ENCODE assay signal across 22 cellular contexts in the genomic region with DNA sequence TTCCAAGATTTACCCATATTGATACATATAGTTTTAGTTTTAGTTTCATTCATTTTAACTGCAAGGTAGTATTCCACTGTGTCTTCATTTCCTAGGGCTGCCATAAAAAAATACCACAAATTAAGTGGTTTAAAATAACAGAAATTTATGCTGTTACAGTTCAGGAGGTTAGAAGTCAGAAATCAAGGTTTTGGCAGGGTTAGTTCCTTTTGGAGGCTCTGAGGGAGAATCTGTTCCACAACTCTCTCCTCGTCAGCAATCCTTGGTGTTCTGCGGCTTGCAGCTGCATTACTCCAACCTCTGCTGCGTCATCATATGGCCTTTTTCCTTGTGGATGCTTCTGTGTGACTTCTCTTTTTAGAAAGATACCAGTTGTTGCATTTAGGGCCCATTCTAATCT.
DNase-seq lines count a peak whose midpoint lies in the region; ATAC-seq, FAIRE-seq and TF ChIP-seq lines count a peak whose summit lies in the region.
"Had no signal": no experiment of that assay in that cellular context is flagged by ENCODE, and none has a peak within 500 bp of the region (broad histone marks: within the 10 kb centered on the region; RNA-seq: fewer than 3 reads in every experiment).

No MANE protein-coding gene starts in this region.

- no peaks in the 10 kb centered on the region for H4K20me1 ChIP-seq in H1 (replicated peaks in 1 of 2; ENCODE audit: control insufficient read depth in 1 of 2, insufficient read depth in 2 of 2, low read length in 2 of 2)
- H4K20me1 ChIP-seq: BLaER1 treated with 17β-estradiol and CSF1 and Interleukin-3, amounts not matched to agents 10 nM and 100 nM had no signal

- H3K27ac ChIP-seq in liver (ENCODE audit: low read depth in 1 of 2, low read length in 2 of 2) (no peak overlapping the region), right lobe of liver (no peak overlapping the region), H1 (ENCODE audit: low read depth, low read length) (no peak overlapping the region), muscle layer of duodenum (ENCODE audit: low read length) (no peak overlapping the region)
- H3K27ac ChIP-seq: 22Rv1; A549; BLaER1 treated with 17β-estradiol and CSF1 and Interleukin-3, amounts not matched to agents 10 nM and 100 nM; C4-2B had no signal

- peak overlapping the region in 2 of 3 donors; percentile 2 to 41 for H3K4me3 ChIP-seq in liver (ENCODE audit: low read depth in 1 of 3, low read length in 3 of 3)
- no peak overlapping the region for H3K4me3 ChIP-seq in right lobe of liver
- H3K4me3 ChIP-seq in H1 (ENCODE audit: extremely low read depth in 1 of 4, insufficient read depth in 2 of 4, low read depth in 3 of 4, low read length in 4 of 4): no peak overlapping the region
- H3K4me3 ChIP-seq in muscle layer of duodenum (ENCODE audit: low read depth in 1 of 2, low read length in 2 of 2): peak overlapping the region; percentile 14 to 34
- H3K4me3 ChIP-seq: A549; BLaER1 treated with 17β-estradiol and CSF1 and Interleukin-3, amounts not matched to agents 10 nM and 100 nM; GM12878 had no signal

- no peak overlapping the region for H2BK12ac ChIP-seq in H1 (ENCODE audit: low read depth, low read length)

- 98% methylated on average over 3 of the region's 3 CpGs for WGBS in liver
- WGBS in right lobe of liver (ENCODE audit: insufficient coverage, low coverage, low lambda C conversion rate, missing lambda C conversion rate): 96% methylated on average over 3 of the region's 3 CpGs
- 92% methylated on average over 3 of the region's 3 CpGs; no CpG with 5 or more reads in 1 of the 2 experiments for WGBS in H1 (ENCODE audit: extremely low coverage in 1 of 2, insufficient coverage in 1 of 2, insufficient read length in 1 of 2, insufficient replicate concordance in 2 of 2, low coverage in 1 of 2, low lambda C conversion rate in 2 of 2, missing lambda C conversion rate in 1 of 2), 2 experiments

- H3K4ac ChIP-seq in H1 (replicated peaks; ENCODE audit: insufficient read length, low read depth, low read length): no peak overlapping the region

- H3K56ac ChIP-seq in H1 (replicated peaks; ENCODE audit: insufficient read length, low read depth, low read length): no peak overlapping the region

- intact Hi-C loops in right lobe of liver (cut with DNase I): no loop called here

- peaks cover 9 to 44% (median 18%) of the 10 kb centered on the region in 4 donors for H3K9me3 ChIP-seq in liver (ENCODE audit: control insufficient read depth in 4 of 4, low read length in 3 of 4)
- peaks cover 0 to 32% (median 8%) of the 10 kb centered on the region in 4 donors for H3K9me3 ChIP-seq in right lobe of liver
- H3K9me3 ChIP-seq in H1 (ENCODE audit: insufficient read depth in 2 of 2, low read depth in 1 of 2, low read length in 1 of 2): peaks cover 13 to 24% of the 10 kb centered on the region in 2 experiments
- peaks cover 34 to 41% of the 10 kb centered on the region in 2 donors for H3K9me3 ChIP-seq in muscle layer of duodenum (ENCODE audit: control insufficient read depth in 1 of 2, low read length in 2 of 2)

- H3K4me1 ChIP-seq in liver (ENCODE audit: control insufficient read depth in 4 of 4, insufficient read depth in 4 of 4, low read length in 3 of 4): no peaks in the 10 kb centered on the region
- no peaks in the 10 kb centered on the region for H3K4me1 ChIP-seq in right lobe of liver
- no peaks in the 10 kb centered on the region for H3K4me1 ChIP-seq in H1 (replicated peaks in 1 of 4; ENCODE audit: control insufficient read depth in 3 of 4, insufficient read depth in 4 of 4, low read length in 3 of 4)
- no peaks in the 10 kb centered on the region for H3K4me1 ChIP-seq in muscle layer of duodenum (ENCODE audit: control insufficient read depth in 1 of 2, insufficient read depth in 2 of 2, low read length in 2 of 2)
- H3K4me1 ChIP-seq: A549; BLaER1 treated with 17β-estradiol and CSF1 and Interleukin-3, amounts not matched to agents 10 nM and 100 nM; Caco-2 had no signal

- TF ChIP-seq POLR2A in right lobe of liver (IDR thresholded peaks at IDR 0.05) (no peak), H1 (IDR thresholded peaks at IDR 0.05; ENCODE audit: control extremely low read depth in 1 of 2, low read depth in 2 of 2, low read length in 2 of 2) (no peak)

- H3K14ac ChIP-seq in H1 (ENCODE audit: insufficient read length): no peak overlapping the region

- H3K27me3 ChIP-seq in liver (ENCODE audit: control insufficient read depth in 4 of 4, insufficient read depth in 4 of 4, low read length in 3 of 4): no peaks in the 10 kb centered on the region
- no peaks in the 10 kb centered on the region for H3K27me3 ChIP-seq in right lobe of liver
- H3K27me3 ChIP-seq in H1 (replicated peaks in 1 of 4; ENCODE audit: control insufficient read depth in 3 of 4, extremely low read depth in 1 of 4, insufficient read depth in 3 of 4, low read length in 3 of 4): no peaks in the 10 kb centered on the region
- H3K27me3 ChIP-seq in muscle layer of duodenum (ENCODE audit: low read depth, low read length): no peaks in the 10 kb centered on the region
- H3K27me3 ChIP-seq: BLaER1 treated with 17β-estradiol and CSF1 and Interleukin-3, amounts not matched to agents 10 nM and 100 nM had no signal

- no peak overlapping the region for H2BK120ac ChIP-seq in H1 (replicated peaks; ENCODE audit: low read depth, low read length)

- H3K18ac ChIP-seq in H1 (ENCODE audit: extremely low read depth, low read length): no peak overlapping the region

- TF ChIP-seq RAD21 in liver (IDR thresholded peaks at IDR 0.05) (no peak), H1 (IDR thresholded peaks at IDR 0.05 in 1 of 2, conservative IDR thresholded peaks at IDR 0.05 in 1 of 2; ENCODE audit: low read depth in 2 of 2, low read length in 2 of 2) (no peak)

- CTCF ChIA-PET in H1 (lab: Charles Lee; ENCODE audit: partially characterized antibody): no interaction called here

- H3K9ac ChIP-seq in liver (ENCODE audit: low read depth in 1 of 2, low read length in 2 of 2) (no peak overlapping the region), H1 (replicated peaks in 1 of 4; ENCODE audit: extremely low read depth in 1 of 4, low read depth in 3 of 4, low read length in 3 of 4) (no peak overlapping the region)
- H3K9ac ChIP-seq: BLaER1 treated with 17β-estradiol and CSF1 and Interleukin-3, amounts not matched to agents 10 nM and 100 nM had no signal

- H4K91ac ChIP-seq in H1 (replicated peaks; ENCODE audit: insufficient read length, low read length): no peak overlapping the region

- H2AFZ ChIP-seq in H1 (ENCODE audit: low read length): no peak overlapping the region

- no peak for FAIRE-seq in H1 (lab: Jason Lieb, UNC)
- FAIRE-seq: D721Med, GM12878, GM12892, GM18507 had no signal

- ATAC-seq in right lobe of liver: no peak
- ATAC-seq: A549; CD8-positive, alpha-beta T cell; GM12878 had no signal

- H4K8ac ChIP-seq in H1 (ENCODE audit: extremely low read depth, insufficient read depth, low read length): no peak overlapping the region

- POLR2A ChIA-PET in H1 (lab: Charles Lee; ENCODE audit: partially characterized antibody): no interaction called here

- H4K5ac ChIP-seq in H1 (ENCODE audit: insufficient read length, low read depth, low read length): no peak overlapping the region

- H2BK5ac ChIP-seq in H1 (ENCODE audit: low read depth, low read length): no peak overlapping the region

- DNase-seq in right lobe of liver (no peak), H1 (ENCODE audit: low read depth in 1 of 2, low spot score in 2 of 2) (no peak), EL (no peak), NCI-H526 treated with DMSO at 0.1 percent for 48 hours (lab: John Stamatoyannopoulos, UW) (no peak), HuH-7.5 (ENCODE audit: low spot score) (no peak)
- DNase-seq: AML-193; Caco-2; Calu3; CD4-positive, alpha-beta T cell; CD8-positive, alpha-beta T cell; DMS79 treated with DMSO at 0.1 percent for 48 hours; GDM1 had no signal

- H2BK15ac ChIP-seq in H1 (ENCODE audit: low read length): no peak overlapping the region

- no peak overlapping the region for H3K4me2 ChIP-seq in H1 (ENCODE audit: insufficient read depth in 1 of 2, low read depth in 2 of 2, low read length in 2 of 2)
- H3K4me2 ChIP-seq: A549; BLaER1 treated with 17β-estradiol and CSF1 and Interleukin-3, amounts not matched to agents 10 nM and 100 nM had no signal

- TF ChIP-seq CTCF in liver (IDR thresholded peaks at IDR 0.05; ENCODE audit: low read depth, low read length, missing input control) (no peak), right lobe of liver (IDR thresholded peaks at IDR 0.05) (no peak), H1 (IDR thresholded peaks at IDR 0.05; ENCODE audit: control extremely low read depth in 1 of 3, insufficient read depth in 1 of 3, low read depth in 1 of 3, low read length in 3 of 3) (no peak)

- H3K23ac ChIP-seq in H1 (ENCODE audit: insufficient read length): no peak overlapping the region

- no peak overlapping the region for H2BK20ac ChIP-seq in H1 (ENCODE audit: low read length)

- no peak for TF ChIP-seq EP300 in H1 (IDR thresholded peaks at IDR 0.05; ENCODE audit: borderline replicate concordance in 1 of 2, low read depth in 2 of 2, low read length in 2 of 2)

- no peaks in the 10 kb centered on the region for H3K79me2 ChIP-seq in H1 (ENCODE audit: control insufficient read depth in 1 of 2, insufficient read depth in 2 of 2, low read length in 2 of 2)

- H3K36me3 ChIP-seq in liver (ENCODE audit: control insufficient read depth in 4 of 4, insufficient read depth in 3 of 4, low read depth in 1 of 4, low read length in 3 of 4) (peaks cover 0 to 15% (median 2%) of the 10 kb centered on the region in 4 donors), right lobe of liver (no peaks in the 10 kb centered on the region), H1 (ENCODE audit: control insufficient read depth in 2 of 4, insufficient read depth in 4 of 4, low read length in 3 of 4) (peaks cover 0 to 2% (median 0%) of the 10 kb centered on the region in 4 experiments; a peak in 1 of 8 replicates), muscle layer of duodenum (ENCODE audit: control insufficient read depth in 1 of 2, insufficient read depth in 2 of 2, low read length in 2 of 2) (peaks cover 0 to 9% of the 10 kb centered on the region in 2 donors)

- H3K23me2 ChIP-seq in H1 (ENCODE audit: low read depth, low read length): no peaks in the 10 kb centered on the region

- H2AK5ac ChIP-seq in H1 (ENCODE audit: low read depth, low read length): no peak overlapping the region

- no peaks in the 10 kb centered on the region for H3K79me1 ChIP-seq in H1 (ENCODE audit: low read depth, low read length)

TF ChIP-seq in liver, 16 proteins besides CTCF, POLR2A, EP300 and RAD21 (continues in another document):
- TF ChIP-seq, protein P1, sequence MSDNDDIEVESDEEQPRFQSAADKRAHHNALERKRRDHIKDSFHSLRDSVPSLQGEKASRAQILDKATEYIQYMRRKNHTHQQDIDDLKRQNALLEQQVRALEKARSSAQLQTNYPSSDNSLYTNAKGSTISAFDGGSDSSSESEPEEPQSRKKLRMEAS (IDR thresholded peaks at IDR 0.05): no peak

TF ChIP-seq in H1, 55 proteins besides CTCF, POLR2A, EP300 and RAD21:
- TF ChIP-seq SIX5 (IDR thresholded peaks at IDR 0.05; ENCODE audit: low read depth, low read length) (no peak), ZNF274 (IDR thresholded peaks at IDR 0.05; ENCODE audit: borderline replicate concordance, extremely low read depth, low read length) (peak; percentile 50; the same call in 1 of the 2 replicates)

Comparison
In these comparisons a context has a peak if more than half of its experiments do, and no peak if none do; other contexts are left out.
1. H3K4me3 ChIP-seq: peak in liver (2 of 3) and muscle layer of duodenum (2 of 2); none in right lobe of liver (0 of 3) and H1 (0 of 4).